In genomic region chr2:216057688-216058193, GRCh38 we compare ENCODE assay signal across 8 cellular contexts. TPM values are rescaled to one million over a fixed set of nuclear protein-coding genes. Genes with fewer than 3 reads are reported as not detected.
DNase-seq lines count a peak whose midpoint lies in the region; ATAC-seq and TF ChIP-seq lines count a peak whose summit lies in the region.

No MANE protein-coding gene starts in this region.

- H3K36me3 ChIP-seq in endocrine pancreas (ENCODE audit: control insufficient read depth, insufficient read depth, low read length) (no peaks in the 10 kb centered on the region), spleen (peaks cover 0 to 46% (median 0%) of the 10 kb centered on the region in 6 donors), gastrocnemius medialis (no peaks in the 10 kb centered on the region)

- no peaks in the 10 kb centered on the region for H3K27me3 Mint-ChIP-seq in activated CD4-positive, alpha-beta T cell treated with anti-CD3 and anti-CD28 coated beads, Interleukin-2, amount 10 ng/mL, durations not matched to agents 24 days and 14 days

- H3K9ac ChIP-seq in endocrine pancreas (ENCODE audit: control insufficient read depth, insufficient read depth, low read length): no peak overlapping the region

- peaks cover 32% of the 10 kb centered on the region for H3K4me1 Mint-ChIP-seq in activated CD4-positive, alpha-beta T cell treated with anti-CD3 and anti-CD28 coated beads, Interleukin-2, amount 10 ng/mL, durations not matched to agents 24 days and 14 days

- ATAC-seq in GM19372 (IDR thresholded peaks at IDR 0.05; ENCODE audit: low read depth, unreplicated experiment) (peak; percentile 81), HG03457 (IDR thresholded peaks at IDR 0.05; ENCODE audit: unreplicated experiment) (peak; percentile 89), gastrocnemius medialis (no peak)

- H3K4me3 Mint-ChIP-seq in activated CD4-positive, alpha-beta T cell treated with anti-CD3 and anti-CD28 coated beads, Interleukin-2, amount 10 ng/mL, durations not matched to agents 24 days and 14 days: peak overlapping the region; percentile 81

- no peaks in the 10 kb centered on the region for H3K9me3 Mint-ChIP-seq in activated CD4-positive, alpha-beta T cell treated with anti-CD3 and anti-CD28 coated beads, Interleukin-2, amount 10 ng/mL, durations not matched to agents 24 days and 14 days

- H3K27ac Mint-ChIP-seq in activated CD4-positive, alpha-beta T cell treated with anti-CD3 and anti-CD28 coated beads, Interleukin-2, amount 10 ng/mL, durations not matched to agents 24 days and 14 days: peak overlapping the region; percentile 92

- TF ChIP-seq POLR2A in spleen (IDR thresholded peaks at IDR 0.05) (no peak), gastrocnemius medialis (IDR thresholded peaks at IDR 0.05) (no peak)

- H3K4me1 ChIP-seq in endocrine pancreas (ENCODE audit: control insufficient read depth, insufficient read depth, low read length) (no peaks in the 10 kb centered on the region), spleen (peaks cover 4 to 24% (median 20%) of the 10 kb centered on the region in 6 donors), gastrocnemius medialis (no peaks in the 10 kb centered on the region)

- 24 to 43% (median 38%) methylated on average over 7 of the region's 7 CpGs for WGBS in spleen, 5 donors

- in situ Hi-C loops in gastrocnemius medialis (cut with MboI; ENCODE audit: low sequenced_read_pairs in 4 of 4): no loop called here

- DNase-seq in AG10803 (ENCODE audit: low read depth) (peak; percentile 86), spleen (peak; percentile 87), cerebellum (ENCODE audit: low spot score) (no peak), gastrocnemius medialis (no peak)
- peak; percentile 90 for DNase-seq in activated CD4-positive, alpha-beta T cell treated with anti-CD3 and anti-CD28 coated beads, Interleukin-2, amount 10 ng/mL, durations not matched to agents 24 days and 14 days

- H3K9me3 ChIP-seq in endocrine pancreas (ENCODE audit: control insufficient read depth, low read length) (no peaks in the 10 kb centered on the region), spleen (no peaks in the 10 kb centered on the region), gastrocnemius medialis (no peaks in the 10 kb centered on the region)

- no peak overlapping the region for H3K4me3 ChIP-seq in AG10803 (ENCODE audit: low read length)
- H3K4me3 ChIP-seq in endocrine pancreas (ENCODE audit: control insufficient read depth, insufficient read depth, low read length): peak overlapping the region; percentile 18
- H3K4me3 ChIP-seq in spleen: peak overlapping the region in 6 of 8 donors; percentile 3 to 61 (median 17)
- H3K4me3 ChIP-seq in gastrocnemius medialis: no peak overlapping the region

- no peaks in the 10 kb centered on the region for H3K27me3 ChIP-seq in endocrine pancreas (ENCODE audit: control insufficient read depth, insufficient read depth, low read length)
- no peaks in the 10 kb centered on the region for H3K27me3 ChIP-seq in spleen (replicated peaks in 1 of 7)
- H3K27me3 ChIP-seq in gastrocnemius medialis: no peaks in the 10 kb centered on the region

- peaks cover 24% of the 10 kb centered on the region for H3K36me3 Mint-ChIP-seq in activated CD4-positive, alpha-beta T cell treated with anti-CD3 and anti-CD28 coated beads, Interleukin-2, amount 10 ng/mL, durations not matched to agents 24 days and 14 days (ENCODE audit: low read depth)

- peak overlapping the region; percentile 73 to 89 (median 86) for H3K27ac ChIP-seq in spleen
- H3K27ac ChIP-seq in gastrocnemius medialis: no peak overlapping the region

- intact Hi-C loops in activated CD4-positive, alpha-beta T cell treated with anti-CD3 and anti-CD28 coated beads, Interleukin-2, amount 10 ng/mL, durations not matched to agents 24 days and 14 days (cut with micrococcal nuclease): loop anchor here (2.0 kb wide), 1 partner anchor 23 kb away; the partner anchor contains the start of genes PECR and TMEM169
- intact Hi-C loops in spleen (cut with DNase I; ENCODE audit: low total_unique reads): no loop called here
- intact Hi-C loops in gastrocnemius medialis (cut with DNase I; ENCODE audit: low total_unique reads): no loop called here

- TF ChIP-seq CTCF in AG10803 (conservative IDR thresholded peaks at IDR 0.05; ENCODE audit: low read length) (no peak), spleen (IDR thresholded peaks at IDR 0.05 in 8 of 11, conservative IDR thresholded peaks at IDR 0.05 in 3 of 11) (peak in 4 of 11 experiments; percentile 3 to 19 (median 12)), gastrocnemius medialis (IDR thresholded peaks at IDR 0.05 in 4 of 5, conservative IDR thresholded peaks at IDR 0.05 in 1 of 5) (no peak)

RNA-seq across cellular contexts. Expression of gene PECR, which starts 23.9 kb away (rescaled TPM):
- 13.1 and 15.3 TPM in 2 replicates for total RNA-seq in activated CD4-positive, alpha-beta T cell treated with anti-CD3 and anti-CD28 coated beads, Interleukin-2, amount 10 ng/mL, durations not matched to agents 24 days and 14 days
- total RNA-seq in spleen (10 to 100 TPM in 5 of 7 donors, 1 to 10 TPM in 2; 6.9 to 16.9 (median 12.9) TPM), cerebellum (50.7 TPM), gastrocnemius medialis (1 to 10 TPM in 2 of 4 donors, under 1 TPM in 2; 0.42 to 7.5 (median 1.5) TPM)
- polyA plus RNA-seq in spleen: 1 to 10 TPM; 5.0 to 6.2 (median 5.1) TPM

RNA-seq across cellular contexts. Expression of gene TMEM169, which starts 24.0 kb away (rescaled TPM):
- 0.51 and 0.97 TPM in 2 replicates for total RNA-seq in activated CD4-positive, alpha-beta T cell treated with anti-CD3 and anti-CD28 coated beads, Interleukin-2, amount 10 ng/mL, durations not matched to agents 24 days and 14 days
- total RNA-seq in spleen (1 to 10 TPM in 3 of 7 donors, under 1 TPM in 4; 0.57 to 1.3 (median 0.94) TPM), cerebellum (18.6 TPM), gastrocnemius medialis (not detected)
- polyA plus RNA-seq in spleen: under 1 TPM; 0.19 to 0.35 (median 0.24) TPM

RNA-seq across cellular contexts. Expression of gene MREG, which starts 44.4 kb away (rescaled TPM):
- 10.6 and 10.9 TPM in 2 replicates for total RNA-seq in activated CD4-positive, alpha-beta T cell treated with anti-CD3 and anti-CD28 coated beads, Interleukin-2, amount 10 ng/mL, durations not matched to agents 24 days and 14 days
- total RNA-seq in spleen: 1 to 10 TPM; 4.6 to 8.3 (median 6.6) TPM
- 1 to 10 TPM; 4.5 to 7.0 (median 4.8) TPM for polyA plus RNA-seq in spleen
- 8.8 TPM for total RNA-seq in cerebellum
- under 1 TPM in 2 of 4 donors, not detected in 2; 0.36 to 0.40 TPM for total RNA-seq in gastrocnemius medialis

RNA-seq across cellular contexts. Expression of gene XRCC5, which starts 51.4 kb away (rescaled TPM):
- 476 and 510 TPM in 2 replicates for total RNA-seq in activated CD4-positive, alpha-beta T cell treated with anti-CD3 and anti-CD28 coated beads, Interleukin-2, amount 10 ng/mL, durations not matched to agents 24 days and 14 days
- 100 to 1,000 TPM; 146 to 252 (median 211) TPM for total RNA-seq in spleen
- polyA plus RNA-seq in spleen: 10 to 100 TPM; 63.5 to 81.8 (median 77.4) TPM
- 265 TPM for total RNA-seq in cerebellum
- 100 to 1,000 TPM; 131 to 157 (median 141) TPM for total RNA-seq in gastrocnemius medialis

Comparison
In these comparisons a context has a peak if more than half of its experiments do, and no peak if none do; other contexts are left out.
1. DNase-seq: peak in AG10803 (single experiment), activated CD4-positive, alpha-beta T cell treated with anti-CD3 and anti-CD28 coated beads, Interleukin-2, amount 10 ng/mL, durations not matched to agents 24 days and 14 days (single experiment) and spleen (single experiment); none in cerebellum (single experiment) and gastrocnemius medialis (0 of 2).
2. H3K4me3 ChIP-seq: peak in endocrine pancreas (single experiment) and spleen (6 of 8); none in AG10803 (single experiment) and gastrocnemius medialis (0 of 4).
3. ATAC-seq: peak in GM19372 (single experiment) and HG03457 (single experiment); none in gastrocnemius medialis (0 of 2).
4. H3K27ac ChIP-seq: peak in spleen (8 of 8); none in gastrocnemius medialis (0 of 4).